In genomic region chr1:180939706-180940094, GRCh38 we compare ENCODE assay signal across 23 cellular contexts. TPM values are rescaled to one million over a fixed set of nuclear protein-coding genes. Genes with fewer than 3 reads are reported as not detected.
A peak's percentile ranks its signal among the peaks of the same experiment; 100 is the strongest.
DNase-seq lines count a peak whose midpoint lies in the region; ATAC-seq and TF ChIP-seq lines count a peak whose summit lies in the region.
"Had no signal": no experiment of that assay in that cellular context is flagged by ENCODE, and none has a peak within 500 bp of the region (broad histone marks: within the 10 kb centered on the region; RNA-seq: fewer than 3 reads in every experiment).

No MANE protein-coding gene starts in this region.

- peak overlapping the region; percentile 65 for H3K27ac Mint-ChIP-seq in endothelial cell (ENCODE audit: unreplicated experiment)
- peak overlapping the region; percentile 11 for H3K27ac Mint-ChIP-seq in stimulated activated effector memory CD8-positive, alpha-beta T cell treated with anti-CD3 and anti-CD28 coated beads, Interleukin-12 subunit alpha, Interleukin-12 subunit beta, amount 100 ng/mL, for 72 hours
- H3K27ac Mint-ChIP-seq: T-helper 1 cell treated with Interleukin-12 subunit alpha and Interleukin-12 subunit beta and Interleukin-4 antibody, amounts not matched to agents 30 μg/mL and 1 μg/mL, for 36 hours had no signal

- peaks cover 9% of the 10 kb centered on the region for H3K36me3 Mint-ChIP-seq in endothelial cell (ENCODE audit: low read depth, unreplicated experiment)
- H3K36me3 Mint-ChIP-seq in stimulated activated effector memory CD8-positive, alpha-beta T cell treated with anti-CD3 and anti-CD28 coated beads, Interleukin-12 subunit alpha, Interleukin-12 subunit beta, amount 100 ng/mL, for 72 hours: no peaks in the 10 kb centered on the region

- ATAC-seq in stimulated activated effector memory CD8-positive, alpha-beta T cell treated with anti-CD3 and anti-CD28 coated beads, Interleukin-12 subunit alpha, Interleukin-12 subunit beta, amount 100 ng/mL, for 72 hours: no peak
- no peak for ATAC-seq in HG02610 (IDR thresholded peaks at IDR 0.05; ENCODE audit: unreplicated experiment)
- ATAC-seq: HCT116 had no signal

- peak overlapping the region; percentile 11 for H3K4me3 Mint-ChIP-seq in endothelial cell (ENCODE audit: unreplicated experiment)
- no peak overlapping the region for H3K4me3 Mint-ChIP-seq in stimulated activated effector memory CD8-positive, alpha-beta T cell treated with anti-CD3 and anti-CD28 coated beads, Interleukin-12 subunit alpha, Interleukin-12 subunit beta, amount 100 ng/mL, for 72 hours
- H3K4me3 Mint-ChIP-seq: CD14-positive monocyte; CD8-positive, alpha-beta memory T cell; T-helper 1 cell treated with Interleukin-12 subunit alpha and Interleukin-12 subunit beta and Interleukin-4 antibody, amounts not matched to agents 30 μg/mL and 1 μg/mL, for 36 hours had no signal

- peaks cover 14% of the 10 kb centered on the region for H3K4me1 Mint-ChIP-seq in endothelial cell (ENCODE audit: unreplicated experiment)
- H3K4me1 Mint-ChIP-seq in stimulated activated effector memory CD8-positive, alpha-beta T cell treated with anti-CD3 and anti-CD28 coated beads, Interleukin-12 subunit alpha, Interleukin-12 subunit beta, amount 100 ng/mL, for 72 hours: peaks cover 12% of the 10 kb centered on the region

- peak; percentile 31 for DNase-seq in DMS79 (lab: John Stamatoyannopoulos, UW)
- DNase-seq in RPMI8226: peak; percentile 70
- no peak for DNase-seq in endothelial cell (ENCODE audit: low spot score)
- no peak for DNase-seq in stimulated activated effector memory CD8-positive, alpha-beta T cell treated with anti-CD3 and anti-CD28 coated beads, Interleukin-12 subunit alpha, Interleukin-12 subunit beta, amount 100 ng/mL, for 72 hours (ENCODE audit: low spot score in 2 of 2)
- DNase-seq in iPS-NIHi11 (ENCODE audit: low spot score): no peak
- DNase-seq in ureter (ENCODE audit: low spot score): no peak
- no peak for DNase-seq in activated CD8-positive, alpha-beta memory T cell treated with anti-CD3 and anti-CD28 coated beads, Interleukin-2, amount 50 U/mL, for 48 hours
- DNase-seq: CD8-positive, alpha-beta memory T cell; DMS153; EL; GDM1; Kasumi-1; NCI-H1105; NCI-H1436 treated with DMSO at 0.1 percent for 48 hours; NCI-H2029; NCI-H526 treated with DMSO at 0.1 percent for 48 hours; Peyer's patch; SIG-M5 had no signal

- no peak for TF ChIP-seq CTCF in endothelial cell (IDR thresholded peaks at IDR 0.05; ENCODE audit: unreplicated experiment)

- H3K9me3 Mint-ChIP-seq in endothelial cell (ENCODE audit: unreplicated experiment): no peaks in the 10 kb centered on the region
- no peaks in the 10 kb centered on the region for H3K9me3 Mint-ChIP-seq in stimulated activated effector memory CD8-positive, alpha-beta T cell treated with anti-CD3 and anti-CD28 coated beads, Interleukin-12 subunit alpha, Interleukin-12 subunit beta, amount 100 ng/mL, for 72 hours
- H3K9me3 Mint-ChIP-seq: CD14-positive monocyte; CD8-positive, alpha-beta memory T cell; T-helper 1 cell treated with Interleukin-12 subunit alpha and Interleukin-12 subunit beta and Interleukin-4 antibody, amounts not matched to agents 30 μg/mL and 1 μg/mL, for 36 hours had no signal

- H3K27me3 Mint-ChIP-seq in endothelial cell (ENCODE audit: unreplicated experiment): peaks cover 5% of the 10 kb centered on the region

RNA-seq across cellular contexts. Expression of gene KIAA1614, which starts 27.0 kb away (rescaled TPM):
- total RNA-seq in endothelial cell (ENCODE audit: unreplicated experiment) (2.6 TPM), ureter (5.6 TPM)
- total RNA-seq: HT-29 had no signal

Comparison
In these comparisons a context has a peak if more than half of its experiments do, and no peak if none do; other contexts are left out.
1. DNase-seq: peak in DMS79 (single experiment) and RPMI8226 (single experiment); none in endothelial cell (single experiment), stimulated activated effector memory CD8-positive, alpha-beta T cell treated with anti-CD3 and anti-CD28 coated beads, Interleukin-12 subunit alpha, Interleukin-12 subunit beta, amount 100 ng/mL, for 72 hours (0 of 2), iPS-NIHi11 (single experiment), ureter (single experiment) and activated CD8-positive, alpha-beta memory T cell treated with anti-CD3 and anti-CD28 coated beads, Interleukin-2, amount 50 U/mL, for 48 hours (single experiment).